ENCODE assay signal across 1 cellular context in genomic region chr15:44157679-44158078, GRCh38.
TF ChIP-seq lines count a peak whose summit lies in the region.

No MANE protein-coding gene starts in this region.

TF ChIP-seq in HEK293, 187 proteins besides CTCF, POLR2A, EP300 and RAD21 (continued from another document):
- peak; percentile 59; the same call in 1 of the 2 replicates for TF ChIP-seq HIC1 (tag by site-specific recombination; IDR thresholded peaks at IDR 0.05)
- TF ChIP-seq ZNF571 (tag by site-specific recombination; IDR thresholded peaks at IDR 0.05): no peak
- no peak for TF ChIP-seq ZNF626 (tag by site-specific recombination; IDR thresholded peaks at IDR 0.05)
- TF ChIP-seq ZEB2 (tag by site-specific recombination; IDR thresholded peaks at IDR 0.05): peak; percentile 67; the same call in 1 of the 2 replicates
- TF ChIP-seq ZNF664 (tag by site-specific recombination; IDR thresholded peaks at IDR 0.05): no peak
- no peak for TF ChIP-seq HOXA7 (CRISPR knock-in tag; IDR thresholded peaks at IDR 0.05; ENCODE audit: borderline replicate concordance)
- peak; percentile 87 for TF ChIP-seq PRDM6 (tag by site-specific recombination; IDR thresholded peaks at IDR 0.05)
- TF ChIP-seq TSHZ1 (tag by site-specific recombination; IDR thresholded peaks at IDR 0.05; ENCODE audit: borderline replicate concordance): peak; percentile 33; the same call in 1 of the 2 replicates
- TF ChIP-seq ZNF548 (tag by site-specific recombination; IDR thresholded peaks at IDR 0.05): no peak
- no peak for TF ChIP-seq ZNF518A (tag by site-specific recombination; conservative IDR thresholded peaks at IDR 0.05; ENCODE audit: low read depth)
- TF ChIP-seq ZNF561 (tag by site-specific recombination; IDR thresholded peaks at IDR 0.05; ENCODE audit: borderline replicate concordance): no peak
- TF ChIP-seq ZBTB8A (tag by site-specific recombination; IDR thresholded peaks at IDR 0.05): no peak
- TF ChIP-seq YY2 (tag by site-specific recombination; IDR thresholded peaks at IDR 0.05): no peak
- no peak for TF ChIP-seq BCL6B (tag by site-specific recombination; IDR thresholded peaks at IDR 0.05)
- no peak for TF ChIP-seq ZNF704 (tag by site-specific recombination; IDR thresholded peaks at IDR 0.05)
- TF ChIP-seq TRIM28 (IDR thresholded peaks at IDR 0.05; ENCODE audit: borderline replicate concordance, low read length): no peak
- no peak for TF ChIP-seq EGR2 (tag by site-specific recombination; IDR thresholded peaks at IDR 0.05; ENCODE audit: low read depth)
- no peak for TF ChIP-seq ZFP41 (tag by site-specific recombination; IDR thresholded peaks at IDR 0.05; ENCODE audit: borderline replicate concordance)
- TF ChIP-seq ZNF555 (tag by site-specific recombination; conservative IDR thresholded peaks at IDR 0.05): no peak
- no peak for TF ChIP-seq SETDB1 (IDR thresholded peaks at IDR 0.05; ENCODE audit: insufficient read length, low read length)
- TF ChIP-seq ZNF335 (tag by site-specific recombination; conservative IDR thresholded peaks at IDR 0.05): peak; percentile 42
- no peak for TF ChIP-seq ZNF274 (IDR thresholded peaks at IDR 0.05; ENCODE audit: low read length)
- TF ChIP-seq ZNF274 (tag by site-specific recombination; IDR thresholded peaks at IDR 0.05; ENCODE audit: borderline replicate concordance): no peak
- no peak for TF ChIP-seq ZNF785 (tag by site-specific recombination; IDR thresholded peaks at IDR 0.05)
- no peak for TF ChIP-seq ZBTB10 (tag by site-specific recombination; IDR thresholded peaks at IDR 0.05)
- TF ChIP-seq ZNF266 (tag by site-specific recombination; IDR thresholded peaks at IDR 0.05; ENCODE audit: low read depth): no peak
- no peak for TF ChIP-seq KLF9 (tag by site-specific recombination; IDR thresholded peaks at IDR 0.05; ENCODE audit: low read depth)
- TF ChIP-seq BCL11A (tag by site-specific recombination; IDR thresholded peaks at IDR 0.05; ENCODE audit: low read depth): no peak
- TF ChIP-seq ZBTB21 (tag by site-specific recombination; IDR thresholded peaks at IDR 0.05): no peak
